In the genomic region with DNA sequence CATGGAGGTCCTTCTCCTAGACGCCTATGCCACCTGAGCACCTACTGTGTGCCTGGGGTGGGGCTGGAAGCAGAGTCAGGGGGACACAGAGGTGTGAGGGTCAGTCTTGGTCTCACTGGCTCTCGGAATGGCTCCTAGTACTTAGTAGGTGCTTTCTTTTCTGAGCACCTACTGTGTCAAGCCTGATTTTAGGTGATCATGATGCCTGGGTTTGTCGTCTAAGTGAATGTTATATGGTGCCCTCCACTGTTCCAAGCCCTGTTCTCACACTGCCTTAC, we compare ENCODE assay signal across 8 cellular contexts.
"Had no signal": no experiment of that assay in that cellular context is flagged by ENCODE, and none has a peak within 500 bp of the region (broad histone marks: within the 10 kb centered on the region; RNA-seq: fewer than 3 reads in every experiment).

No MANE protein-coding gene starts in this region.

- DNase-seq: GDM1, GF-D8 had no signal

- ATAC-seq: GM12878 had no signal

- FAIRE-seq: G401.6, GM12891, GM12892, GM18507, GM19239 had no signal

- H3K4me3 ChIP-seq: GM12878 had no signal
